In the genomic region with DNA sequence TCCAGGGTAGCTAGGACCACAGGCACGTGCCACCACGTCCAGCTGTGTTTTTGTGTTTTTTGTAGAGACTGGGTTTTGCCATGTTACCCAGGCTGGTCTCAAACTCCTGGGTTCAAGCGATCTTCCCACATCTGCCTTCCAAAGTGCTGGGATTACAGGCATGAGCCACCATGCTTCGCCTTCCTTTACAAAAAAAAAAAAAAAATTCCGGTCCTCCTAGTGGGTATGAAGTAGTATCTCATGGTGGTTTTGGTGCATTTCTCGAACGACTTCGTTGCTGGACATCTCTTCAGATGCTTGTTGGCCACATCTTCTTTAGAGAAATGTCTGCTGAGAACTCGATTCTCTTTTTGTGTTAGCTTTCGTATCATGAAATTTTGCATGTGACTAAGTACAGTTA, we compare ENCODE assay signal across 16 cellular contexts. TPM values are rescaled to one million over a fixed set of nuclear protein-coding genes. Genes with fewer than 3 reads are reported as not detected.
A peak's percentile ranks its signal among the peaks of the same experiment; 100 is the strongest.
DNase-seq lines count a peak whose midpoint lies in the region; ATAC-seq and TF ChIP-seq lines count a peak whose summit lies in the region.
"Had no signal": no experiment of that assay in that cellular context is flagged by ENCODE, and none has a peak within 500 bp of the region (broad histone marks: within the 10 kb centered on the region; RNA-seq: fewer than 3 reads in every experiment).

No MANE protein-coding gene starts in this region.

- H3K27me3 ChIP-seq in PC-9 (ENCODE audit: insufficient read depth, low read depth) (no peaks in the 10 kb centered on the region), esophagus squamous epithelium (peaks cover 0 to 12% (median 0%) of the 10 kb centered on the region in 4 donors)

- no peaks in the 10 kb centered on the region for H3K9me3 Mint-ChIP-seq in chondrocyte (ENCODE audit: low read depth)
- no peaks in the 10 kb centered on the region for H3K9me3 Mint-ChIP-seq in type B pancreatic cell
- H3K9me3 Mint-ChIP-seq: CD8-positive, alpha-beta T cell; H9 had no signal

- no peak for ATAC-seq in GM19328 (IDR thresholded peaks at IDR 0.05; ENCODE audit: unreplicated experiment)
- ATAC-seq: CD8-positive, alpha-beta T cell; GM12878; K562 had no signal

- 88 to 93% methylated on average over 9 to 10 of the region's 10 CpGs for WGBS in esophagus squamous epithelium, 2 donors

- CTCF ChIA-PET in HEK293T (lab: Yijun Ruan, JAX) (no interaction called here), PC-9 (lab: Charles Lee) (interaction anchor here (0.7 kb wide), 1 partner anchor 16 kb away, joined by 12 read pairs; no protein-coding TSS in a partner anchor)

- H3K4me3 ChIP-seq in PC-9 (peak overlapping the region; percentile 31; the same call in 1 of the 2 replicates), esophagus squamous epithelium (no peak overlapping the region)
- H3K4me3 ChIP-seq: BLaER1 treated with 17β-estradiol and CSF1 and Interleukin-3, amounts not matched to agents 10 nM and 100 nM; GM12878; K562 had no signal

- TF ChIP-seq CTCF in PC-9 (conservative IDR thresholded peaks at IDR 0.05) (no peak), chondrocyte (IDR thresholded peaks at IDR 0.05) (peak; percentile 10), type B pancreatic cell (conservative IDR thresholded peaks at IDR 0.05) (no peak), esophagus squamous epithelium (IDR thresholded peaks at IDR 0.05) (no peak)

- no peak overlapping the region for H2AFZ ChIP-seq in PC-9

- no peaks in the 10 kb centered on the region for H3K9me3 ChIP-seq in PC-9 (ENCODE audit: insufficient read depth, low read depth)
- H3K9me3 ChIP-seq in esophagus squamous epithelium: no peaks in the 10 kb centered on the region
- H3K9me3 ChIP-seq: BLaER1 treated with 17β-estradiol and CSF1 and Interleukin-3, amounts not matched to agents 10 nM and 100 nM had no signal

- H3K36me3 ChIP-seq in PC-9 (ENCODE audit: low read depth): 0 out of 2 replicates have a peak, but pooled peaks cover 6% of the 10 kb centered on the region
- H3K36me3 ChIP-seq in esophagus squamous epithelium: no peaks in the 10 kb centered on the region
- H3K36me3 ChIP-seq: BLaER1 treated with 17β-estradiol and CSF1 and Interleukin-3, amounts not matched to agents 10 nM and 100 nM had no signal

- H3K4me1 ChIP-seq in PC-9 (replicated peaks; ENCODE audit: insufficient read depth) (peaks cover 60% of the 10 kb centered on the region), esophagus squamous epithelium (peaks cover 3 to 65% (median 11%) of the 10 kb centered on the region in 3 donors)

- TF ChIP-seq POLR2A in esophagus squamous epithelium (IDR thresholded peaks at IDR 0.05): no peak

- H4K20me1 ChIP-seq in PC-9 (ENCODE audit: insufficient read depth): peaks cover 23% of the 10 kb centered on the region; the same call in 1 of the 2 replicates

- intact Hi-C loops in PC-9 (cut with micrococcal nuclease; ENCODE audit: unreplicated experiment): loop anchor here (10.0 kb wide), 1 partner anchor 212 kb away; the partner anchor contains the start of gene USP6NL
- intact Hi-C loops in esophagus squamous epithelium (cut with DNase I): no loop called here

- no peaks in the 10 kb centered on the region for H3K9me2 ChIP-seq in PC-9 (ENCODE audit: insufficient read depth)

- H3K4me3 Mint-ChIP-seq in chondrocyte (ENCODE audit: unreplicated experiment) (no peak overlapping the region), type B pancreatic cell (peak overlapping the region; percentile 16)
- H3K4me3 Mint-ChIP-seq: B cell; CD8-positive, alpha-beta T cell; H9 had no signal

- POLR2A ChIA-PET in HEK293T (lab: Yijun Ruan, JAX) (no interaction called here), PC-9 (lab: Charles Lee; ENCODE audit: unreplicated experiment) (no interaction called here)

- no peak overlapping the region for H3K27ac ChIP-seq in PC-9
- no peak overlapping the region for H3K27ac ChIP-seq in esophagus squamous epithelium
- H3K27ac ChIP-seq: BLaER1 treated with 17β-estradiol and CSF1 and Interleukin-3, amounts not matched to agents 10 nM and 100 nM; HL-60 had no signal

- no peak for DNase-seq in HEK293T (ENCODE audit: extremely low spot score)
- no peak for DNase-seq in PC-9
- no peak for DNase-seq in chondrocyte (ENCODE audit: low spot score)
- DNase-seq in type B pancreatic cell (ENCODE audit: extremely low spot score, unreplicated experiment): no peak
- no peak for DNase-seq in esophagus squamous epithelium (lab: John Stamatoyannopoulos, UW)
- no peak for DNase-seq in NCI-H2107 treated with DMSO at 0.1 percent for 48 hours (lab: John Stamatoyannopoulos, UW; ENCODE audit: unreplicated experiment)
- DNase-seq: CD8-positive, alpha-beta T cell; COR-L47; H9; IMR-90 had no signal

- H3K4me1 Mint-ChIP-seq in chondrocyte (ENCODE audit: low read depth): peaks cover 46% of the 10 kb centered on the region
- peaks cover 37% of the 10 kb centered on the region for H3K4me1 Mint-ChIP-seq in type B pancreatic cell (ENCODE audit: unreplicated experiment)

- H3K36me3 Mint-ChIP-seq in chondrocyte (ENCODE audit: low read depth): no peaks in the 10 kb centered on the region
- H3K36me3 Mint-ChIP-seq in type B pancreatic cell: no peaks in the 10 kb centered on the region
- H3K36me3 Mint-ChIP-seq: CD8-positive, alpha-beta T cell had no signal

- peaks cover 92% of the 10 kb centered on the region for H3K79me2 ChIP-seq in PC-9 (ENCODE audit: low read depth)

- BruUV-seq in PC-9 (replicated peaks; lab: Mats Ljungman, UMichigan): no TSS peak

- H3F3A ChIP-seq in PC-9 (ENCODE audit: insufficient read depth, low read depth): peaks cover 18% of the 10 kb centered on the region; the same call in 1 of the 2 replicates

- H3K4me2 ChIP-seq in PC-9: peak overlapping the region; percentile 98
- H3K4me2 ChIP-seq: BLaER1 treated with 17β-estradiol and CSF1 and Interleukin-3, amounts not matched to agents 10 nM and 100 nM had no signal

- H3K27ac Mint-ChIP-seq in chondrocyte (ENCODE audit: unreplicated experiment) (no peak overlapping the region), type B pancreatic cell (no peak overlapping the region)
- H3K27ac Mint-ChIP-seq: B cell; CD8-positive, alpha-beta T cell; H9 had no signal

- H3K27me3 Mint-ChIP-seq in chondrocyte (ENCODE audit: low read depth) (no peaks in the 10 kb centered on the region), type B pancreatic cell (peaks cover 24% of the 10 kb centered on the region)

TF ChIP-seq in HEK293T, 16 proteins besides CTCF, POLR2A, EP300 and RAD21:
- TF ChIP-seq FOXM1 (IDR thresholded peaks at IDR 0.05; ENCODE audit: borderline replicate concordance): no peak
- peak; percentile 61; the same call in 1 of the 2 replicates for TF ChIP-seq ZNF384 (IDR thresholded peaks at IDR 0.05)

RNA-seq across cellular contexts. Expression of gene PROSER2, which starts 3.9 kb away (rescaled TPM):
- total RNA-seq in PC-9 (2021) (66.6 and 87.5 TPM in 2 replicates), chondrocyte (15.2 to 23.8 TPM (median 15.6 TPM) in 3 replicates), type B pancreatic cell (ENCODE audit: low replicate concordance) (6.7 and 12.6 TPM in 2 replicates), esophagus squamous epithelium (10 to 100 TPM in 2 of 4 donors, 1 to 10 TPM in 2; 6.4 to 15.5 (median 11.1) TPM)
